In genomic region chr14:58077621-58078020, GRCh38 we compare ENCODE assay signal across 2 cellular contexts.
TF ChIP-seq lines count a peak whose summit lies in the region.

No MANE protein-coding gene starts in this region.

TF ChIP-seq in GM23338, 12 proteins besides CTCF, POLR2A, EP300 and RAD21 (continued from another document):
- TF ChIP-seq, protein P1, sequence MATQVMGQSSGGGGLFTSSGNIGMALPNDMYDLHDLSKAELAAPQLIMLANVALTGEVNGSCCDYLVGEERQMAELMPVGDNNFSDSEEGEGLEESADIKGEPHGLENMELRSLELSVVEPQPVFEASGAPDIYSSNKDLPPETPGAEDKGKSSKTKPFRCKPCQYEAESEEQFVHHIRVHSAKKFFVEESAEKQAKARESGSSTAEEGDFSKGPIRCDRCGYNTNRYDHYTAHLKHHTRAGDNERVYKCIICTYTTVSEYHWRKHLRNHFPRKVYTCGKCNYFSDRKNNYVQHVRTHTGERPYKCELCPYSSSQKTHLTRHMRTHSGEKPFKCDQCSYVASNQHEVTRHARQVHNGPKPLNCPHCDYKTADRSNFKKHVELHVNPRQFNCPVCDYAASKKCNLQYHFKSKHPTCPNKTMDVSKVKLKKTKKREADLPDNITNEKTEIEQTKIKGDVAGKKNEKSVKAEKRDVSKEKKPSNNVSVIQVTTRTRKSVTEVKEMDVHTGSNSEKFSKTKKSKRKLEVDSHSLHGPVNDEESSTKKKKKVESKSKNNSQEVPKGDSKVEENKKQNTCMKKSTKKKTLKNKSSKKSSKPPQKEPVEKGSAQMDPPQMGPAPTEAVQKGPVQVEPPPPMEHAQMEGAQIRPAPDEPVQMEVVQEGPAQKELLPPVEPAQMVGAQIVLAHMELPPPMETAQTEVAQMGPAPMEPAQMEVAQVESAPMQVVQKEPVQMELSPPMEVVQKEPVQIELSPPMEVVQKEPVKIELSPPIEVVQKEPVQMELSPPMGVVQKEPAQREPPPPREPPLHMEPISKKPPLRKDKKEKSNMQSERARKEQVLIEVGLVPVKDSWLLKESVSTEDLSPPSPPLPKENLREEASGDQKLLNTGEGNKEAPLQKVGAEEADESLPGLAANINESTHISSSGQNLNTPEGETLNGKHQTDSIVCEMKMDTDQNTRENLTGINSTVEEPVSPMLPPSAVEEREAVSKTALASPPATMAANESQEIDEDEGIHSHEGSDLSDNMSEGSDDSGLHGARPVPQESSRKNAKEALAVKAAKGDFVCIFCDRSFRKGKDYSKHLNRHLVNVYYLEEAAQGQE (IDR thresholded peaks at IDR 0.05; ENCODE audit: unreplicated experiment) = no peak
- no peak for TF ChIP-seq STAT1 (IDR thresholded peaks at IDR 0.05; ENCODE audit: unreplicated experiment)
- TF ChIP-seq, protein P2, sequence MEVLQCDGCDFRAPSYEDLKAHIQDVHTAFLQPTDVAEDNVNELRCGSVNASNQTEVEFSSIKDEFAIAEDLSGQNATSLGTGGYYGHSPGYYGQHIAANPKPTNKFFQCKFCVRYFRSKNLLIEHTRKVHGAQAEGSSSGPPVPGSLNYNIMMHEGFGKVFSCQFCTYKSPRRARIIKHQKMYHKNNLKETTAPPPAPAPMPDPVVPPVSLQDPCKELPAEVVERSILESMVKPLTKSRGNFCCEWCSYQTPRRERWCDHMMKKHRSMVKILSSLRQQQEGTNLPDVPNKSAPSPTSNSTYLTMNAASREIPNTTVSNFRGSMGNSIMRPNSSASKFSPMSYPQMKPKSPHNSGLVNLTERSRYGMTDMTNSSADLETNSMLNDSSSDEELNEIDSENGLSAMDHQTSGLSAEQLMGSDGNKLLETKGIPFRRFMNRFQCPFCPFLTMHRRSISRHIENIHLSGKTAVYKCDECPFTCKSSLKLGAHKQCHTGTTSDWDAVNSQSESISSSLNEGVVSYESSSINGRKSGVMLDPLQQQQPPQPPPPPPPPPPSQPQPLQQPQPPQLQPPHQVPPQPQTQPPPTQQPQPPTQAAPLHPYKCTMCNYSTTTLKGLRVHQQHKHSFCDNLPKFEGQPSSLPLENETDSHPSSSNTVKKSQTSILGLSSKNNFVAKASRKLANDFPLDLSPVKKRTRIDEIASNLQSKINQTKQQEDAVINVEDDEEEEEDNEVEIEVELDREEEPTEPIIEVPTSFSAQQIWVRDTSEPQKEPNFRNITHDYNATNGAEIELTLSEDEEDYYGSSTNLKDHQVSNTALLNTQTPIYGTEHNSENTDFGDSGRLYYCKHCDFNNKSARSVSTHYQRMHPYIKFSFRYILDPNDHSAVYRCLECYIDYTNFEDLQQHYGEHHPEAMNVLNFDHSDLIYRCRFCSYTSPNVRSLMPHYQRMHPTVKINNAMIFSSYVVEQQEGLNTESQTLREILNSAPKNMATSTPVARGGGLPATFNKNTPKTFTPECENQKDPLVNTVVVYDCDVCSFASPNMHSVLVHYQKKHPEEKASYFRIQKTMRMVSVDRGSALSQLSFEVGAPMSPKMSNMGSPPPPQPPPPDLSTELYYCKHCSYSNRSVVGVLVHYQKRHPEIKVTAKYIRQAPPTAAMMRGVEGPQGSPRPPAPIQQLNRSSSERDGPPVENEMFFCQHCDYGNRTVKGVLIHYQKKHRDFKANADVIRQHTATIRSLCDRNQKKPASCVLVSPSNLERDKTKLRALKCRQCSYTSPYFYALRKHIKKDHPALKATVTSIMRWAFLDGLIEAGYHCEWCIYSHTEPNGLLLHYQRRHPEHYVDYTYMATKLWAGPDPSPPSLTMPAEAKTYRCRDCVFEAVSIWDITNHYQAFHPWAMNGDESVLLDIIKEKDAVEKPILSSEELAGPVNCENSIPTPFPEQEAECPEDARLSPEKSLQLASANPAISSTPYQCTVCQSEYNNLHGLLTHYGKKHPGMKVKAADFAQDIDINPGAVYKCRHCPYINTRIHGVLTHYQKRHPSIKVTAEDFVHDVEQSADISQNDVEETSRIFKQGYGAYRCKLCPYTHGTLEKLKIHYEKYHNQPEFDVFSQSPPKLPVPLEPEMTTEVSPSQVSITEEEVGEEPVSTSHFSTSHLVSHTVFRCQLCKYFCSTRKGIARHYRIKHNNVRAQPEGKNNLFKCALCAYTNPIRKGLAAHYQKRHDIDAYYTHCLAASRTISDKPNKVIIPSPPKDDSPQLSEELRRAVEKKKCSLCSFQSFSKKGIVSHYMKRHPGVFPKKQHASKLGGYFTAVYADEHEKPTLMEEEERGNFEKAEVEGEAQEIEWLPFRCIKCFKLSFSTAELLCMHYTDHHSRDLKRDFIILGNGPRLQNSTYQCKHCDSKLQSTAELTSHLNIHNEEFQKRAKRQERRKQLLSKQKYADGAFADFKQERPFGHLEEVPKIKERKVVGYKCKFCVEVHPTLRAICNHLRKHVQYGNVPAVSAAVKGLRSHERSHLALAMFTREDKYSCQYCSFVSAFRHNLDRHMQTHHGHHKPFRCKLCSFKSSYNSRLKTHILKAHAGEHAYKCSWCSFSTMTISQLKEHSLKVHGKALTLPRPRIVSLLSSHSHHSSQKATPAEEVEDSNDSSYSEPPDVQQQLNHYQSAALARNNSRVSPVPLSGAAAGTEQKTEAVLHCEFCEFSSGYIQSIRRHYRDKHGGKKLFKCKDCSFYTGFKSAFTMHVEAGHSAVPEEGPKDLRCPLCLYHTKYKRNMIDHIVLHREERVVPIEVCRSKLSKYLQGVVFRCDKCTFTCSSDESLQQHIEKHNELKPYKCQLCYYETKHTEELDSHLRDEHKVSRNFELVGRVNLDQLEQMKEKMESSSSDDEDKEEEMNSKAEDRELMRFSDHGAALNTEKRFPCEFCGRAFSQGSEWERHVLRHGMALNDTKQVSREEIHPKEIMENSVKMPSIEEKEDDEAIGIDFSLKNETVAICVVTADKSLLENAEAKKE (CRISPR knock-in tag; IDR thresholded peaks at IDR 0.05) = no peak
- TF ChIP-seq, protein P3, sequence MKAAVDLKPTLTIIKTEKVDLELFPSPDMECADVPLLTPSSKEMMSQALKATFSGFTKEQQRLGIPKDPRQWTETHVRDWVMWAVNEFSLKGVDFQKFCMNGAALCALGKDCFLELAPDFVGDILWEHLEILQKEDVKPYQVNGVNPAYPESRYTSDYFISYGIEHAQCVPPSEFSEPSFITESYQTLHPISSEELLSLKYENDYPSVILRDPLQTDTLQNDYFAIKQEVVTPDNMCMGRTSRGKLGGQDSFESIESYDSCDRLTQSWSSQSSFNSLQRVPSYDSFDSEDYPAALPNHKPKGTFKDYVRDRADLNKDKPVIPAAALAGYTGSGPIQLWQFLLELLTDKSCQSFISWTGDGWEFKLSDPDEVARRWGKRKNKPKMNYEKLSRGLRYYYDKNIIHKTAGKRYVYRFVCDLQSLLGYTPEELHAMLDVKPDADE (IDR thresholded peaks at IDR 0.05) = no peak
- no peak for TF ChIP-seq EZH2 (IDR thresholded peaks at IDR 0.05; ENCODE audit: low read depth, unreplicated experiment)
- TF ChIP-seq JUNB (IDR thresholded peaks at IDR 0.05; ENCODE audit: unreplicated experiment) = no peak
- no peak for TF ChIP-seq ZNF114 (CRISPR knock-in tag; IDR thresholded peaks at IDR 0.05)
TF ChIP-seq in GM23338: peak in this region for 0.

TF ChIP-seq in SK-N-SH treated with all-trans-retinoic acid at 6 μM for 48 hours, 23 proteins besides CTCF, POLR2A, EP300 and RAD21 (continued from another document):
- TF ChIP-seq POU6F1 (CRISPR knock-in tag; IDR thresholded peaks at IDR 0.05; ENCODE audit: borderline replicate concordance, low read depth) = no peak
- no peak for TF ChIP-seq PPARA (CRISPR knock-in tag; IDR thresholded peaks at IDR 0.05; ENCODE audit: borderline replicate concordance)
- no peak for TF ChIP-seq ARNTL (CRISPR knock-in tag; IDR thresholded peaks at IDR 0.05; ENCODE audit: borderline replicate concordance, low read depth)
- no peak for TF ChIP-seq TSHZ2 (CRISPR knock-in tag; IDR thresholded peaks at IDR 0.05)
- no peak for TF ChIP-seq TCF4 (CRISPR knock-in tag; IDR thresholded peaks at IDR 0.05; ENCODE audit: borderline replicate concordance)
- no peak for TF ChIP-seq CSDC2 (CRISPR knock-in tag; IDR thresholded peaks at IDR 0.05)
- TF ChIP-seq ESRRG (CRISPR knock-in tag; IDR thresholded peaks at IDR 0.05) = no peak
- TF ChIP-seq BACH2 (CRISPR knock-in tag; IDR thresholded peaks at IDR 0.05; ENCODE audit: borderline replicate concordance) = no peak
- no peak for TF ChIP-seq ZNF565 (CRISPR knock-in tag; conservative IDR thresholded peaks at IDR 0.05; ENCODE audit: low read depth)
- no peak for TF ChIP-seq ZFP30 (CRISPR knock-in tag; IDR thresholded peaks at IDR 0.05)
